Comparison of ENCODE assay signal across 12 cellular contexts in genomic region chr6:51559059-51559458, GRCh38.
DNase-seq lines count a peak whose midpoint lies in the region; ATAC-seq and TF ChIP-seq lines count a peak whose summit lies in the region.
"Had no signal": no experiment of that assay in that cellular context is flagged by ENCODE, and none has a peak within 500 bp of the region (broad histone marks: within the 10 kb centered on the region; RNA-seq: fewer than 3 reads in every experiment).

No MANE protein-coding gene starts in this region.

- H3K9me3 ChIP-seq in BE2C (no peaks in the 10 kb centered on the region), PC-9 (ENCODE audit: insufficient read depth, low read depth) (no peaks in the 10 kb centered on the region), osteoblast (ENCODE audit: low read depth, low read length) (peaks cover 2% of the 10 kb centered on the region), HAP-1 (no peaks in the 10 kb centered on the region), adrenal gland (replicated peaks in 1 of 3) (no peaks in the 10 kb centered on the region)

- H4K20me1 ChIP-seq in GM23338 (replicated peaks; ENCODE audit: insufficient read depth) (no peaks in the 10 kb centered on the region), PC-9 (ENCODE audit: insufficient read depth) (no peaks in the 10 kb centered on the region), osteoblast (ENCODE audit: insufficient read depth, low read length) (no peaks in the 10 kb centered on the region)

- ATAC-seq in GM23338 (peak; percentile 85), HG02610 (IDR thresholded peaks at IDR 0.05; ENCODE audit: unreplicated experiment) (no peak)

- DNase-seq in BE2C (no peak), GM23338 (ENCODE audit: low spot score) (peak; percentile 44), PC-9 (no peak), iPS-NIHi11 (ENCODE audit: low spot score) (peak; percentile 14), osteoblast (ENCODE audit: insufficient read length, low spot score, missing footprints) (no peak), HAP-1 (ENCODE audit: low spot score in 2 of 2) (no peak), adrenal gland (no peak)
- DNase-seq: activated T-cell treated with anti-CD3 and anti-CD28 coated beads, Interleukin-2, amount 50 U/mL, for 1 hour; aorta; NCI-H2171; SIG-M5 had no signal

- WGBS in adrenal gland, 4 donors = 66 to 74% (median 70%) methylated on average over 2 of the region's 2 CpGs

- peaks cover 6% of the 10 kb centered on the region for H3K4me1 ChIP-seq in BE2C
- H3K4me1 ChIP-seq in GM23338 (ENCODE audit: insufficient read depth) = peaks cover 28% of the 10 kb centered on the region
- no peaks in the 10 kb centered on the region for H3K4me1 ChIP-seq in PC-9 (replicated peaks; ENCODE audit: insufficient read depth)
- H3K4me1 ChIP-seq in osteoblast (ENCODE audit: insufficient read depth, low read length) = no peaks in the 10 kb centered on the region
- H3K4me1 ChIP-seq in HAP-1 = no peaks in the 10 kb centered on the region
- H3K4me1 ChIP-seq in adrenal gland (replicated peaks in 1 of 2) = no peaks in the 10 kb centered on the region

- peaks cover 25% of the 10 kb centered on the region for H3K4me1 Mint-ChIP-seq in GM23338

- H3K79me2 ChIP-seq in GM23338 (replicated peaks; ENCODE audit: insufficient read depth) = no peaks in the 10 kb centered on the region
- no peaks in the 10 kb centered on the region for H3K79me2 ChIP-seq in PC-9 (ENCODE audit: low read depth)
- no peaks in the 10 kb centered on the region for H3K79me2 ChIP-seq in osteoblast (ENCODE audit: insufficient read depth, low read length)

- in situ Hi-C loops in HAP-1 (cut with MboI; ENCODE audit: low sequenced_read_pairs) = no loop called here

- H3K4me2 ChIP-seq in GM23338 = no peak overlapping the region
- H3K4me2 ChIP-seq in PC-9 = no peak overlapping the region
- H3K4me2 ChIP-seq in osteoblast (ENCODE audit: insufficient read depth, low read length) = no peak overlapping the region

- no peaks in the 10 kb centered on the region for H3K36me3 Mint-ChIP-seq in GM23338 (ENCODE audit: low read depth)

- H3K36me3 ChIP-seq in BE2C (no peaks in the 10 kb centered on the region), GM23338 (ENCODE audit: insufficient read depth) (no peaks in the 10 kb centered on the region), PC-9 (ENCODE audit: low read depth) (no peaks in the 10 kb centered on the region), osteoblast (ENCODE audit: insufficient read depth, low read length) (no peaks in the 10 kb centered on the region), HAP-1 (replicated peaks) (no peaks in the 10 kb centered on the region), adrenal gland (replicated peaks in 1 of 2) (no peaks in the 10 kb centered on the region)

- H3F3A ChIP-seq in GM23338 (replicated peaks; ENCODE audit: low read depth) (no peaks in the 10 kb centered on the region), PC-9 (ENCODE audit: insufficient read depth, low read depth) (no peaks in the 10 kb centered on the region)

- H3K27me3 ChIP-seq in BE2C (no peaks in the 10 kb centered on the region), GM23338 (ENCODE audit: insufficient read depth) (no peaks in the 10 kb centered on the region), PC-9 (ENCODE audit: insufficient read depth, low read depth) (no peaks in the 10 kb centered on the region), osteoblast (ENCODE audit: insufficient read depth, low read length) (no peaks in the 10 kb centered on the region), HAP-1 (ENCODE audit: low read depth) (no peaks in the 10 kb centered on the region), adrenal gland (no peaks in the 10 kb centered on the region)

- TF ChIP-seq CTCF in BE2C (IDR thresholded peaks at IDR 0.05; ENCODE audit: low read depth, low read length) (peak; percentile 26; the same call in 1 of the 2 replicates), GM23338 (conservative IDR thresholded peaks at IDR 0.05; ENCODE audit: low read depth in 2 of 2) (peak; percentile 49 to 73), PC-9 (conservative IDR thresholded peaks at IDR 0.05) (peak; percentile 43), osteoblast (IDR thresholded peaks at IDR 0.05; ENCODE audit: extremely low read depth, low read depth, low read length) (no peak), adrenal gland (IDR thresholded peaks at IDR 0.05) (peak in 1 of 6 experiments; percentile 13)

- POLR2A ChIA-PET in PC-9 (lab: Charles Lee; ENCODE audit: unreplicated experiment) = no interaction called here

- H3K27ac Mint-ChIP-seq in GM23338 = no peak overlapping the region

- CTCF ChIA-PET in PC-9 (lab: Charles Lee) = no interaction called here

- TF ChIP-seq POLR2A in adrenal gland (IDR thresholded peaks at IDR 0.05) = no peak

- H3K4me3 ChIP-seq in BE2C (ENCODE audit: low read depth, low read length) (no peak overlapping the region), GM23338 (no peak overlapping the region), PC-9 (no peak overlapping the region), osteoblast (ENCODE audit: insufficient read depth, low read length) (no peak overlapping the region), HAP-1 (no peak overlapping the region), adrenal gland (no peak overlapping the region)

- no TSS peak for BruUV-seq in PC-9 (replicated peaks; lab: Mats Ljungman, UMichigan)

- intact Hi-C loops in PC-9 (cut with micrococcal nuclease; ENCODE audit: unreplicated experiment) = no loop called here
- intact Hi-C loops in adrenal gland (cut with DNase I) = no loop called here

- H3K27ac ChIP-seq in GM23338 (ENCODE audit: low read depth) = no peak overlapping the region
- H3K27ac ChIP-seq in PC-9 = no peak overlapping the region
- H3K27ac ChIP-seq in osteoblast (ENCODE audit: low read depth, low read length) = no peak overlapping the region
- H3K27ac ChIP-seq in adrenal gland = no peak overlapping the region

- peaks cover under 1% of the 10 kb centered on the region for H3K27me3 Mint-ChIP-seq in GM23338 (ENCODE audit: insufficient read depth, low read depth, poor library complexity)

- H3K4me3 Mint-ChIP-seq in GM23338 = no peak overlapping the region

- no peak overlapping the region for H2AFZ ChIP-seq in GM23338
- no peak overlapping the region for H2AFZ ChIP-seq in PC-9
- no peak overlapping the region for H2AFZ ChIP-seq in osteoblast (ENCODE audit: low read length)

- H3K9me2 ChIP-seq in GM23338 (ENCODE audit: insufficient read depth) = no peaks in the 10 kb centered on the region
- H3K9me2 ChIP-seq in PC-9 (ENCODE audit: insufficient read depth) = no peaks in the 10 kb centered on the region

- no peaks in the 10 kb centered on the region for H3K9me3 Mint-ChIP-seq in GM23338

TF ChIP-seq in GM23338, 12 proteins besides CTCF, POLR2A, EP300 and RAD21 (continues in another document):
- TF ChIP-seq ZNF331 (CRISPR knock-in tag; IDR thresholded peaks at IDR 0.05; ENCODE audit: low read depth) (no peak), EZH2phosphoT487 (IDR thresholded peaks at IDR 0.05; ENCODE audit: unreplicated experiment) (no peak), ETS1 (IDR thresholded peaks at IDR 0.05) (no peak), JUNB (IDR thresholded peaks at IDR 0.05; ENCODE audit: unreplicated experiment) (no peak), EZH2 (IDR thresholded peaks at IDR 0.05; ENCODE audit: low read depth, unreplicated experiment) (no peak), STAT1 (IDR thresholded peaks at IDR 0.05; ENCODE audit: unreplicated experiment) (no peak), ZNF114 (CRISPR knock-in tag; IDR thresholded peaks at IDR 0.05) (no peak), POLR2AphosphoS5 (IDR thresholded peaks at IDR 0.05; ENCODE audit: low read depth) (no peak)

Comparison
In these comparisons a context has a peak if more than half of its experiments do, and no peak if none do; other contexts are left out.
1. DNase-seq: peak in GM23338 (single experiment) and iPS-NIHi11 (single experiment); none in BE2C (single experiment), PC-9 (0 of 2), osteoblast (single experiment), HAP-1 (0 of 2) and adrenal gland (0 of 7).